Comparison of ENCODE assay signal across 1 cellular context in the genomic region with DNA sequence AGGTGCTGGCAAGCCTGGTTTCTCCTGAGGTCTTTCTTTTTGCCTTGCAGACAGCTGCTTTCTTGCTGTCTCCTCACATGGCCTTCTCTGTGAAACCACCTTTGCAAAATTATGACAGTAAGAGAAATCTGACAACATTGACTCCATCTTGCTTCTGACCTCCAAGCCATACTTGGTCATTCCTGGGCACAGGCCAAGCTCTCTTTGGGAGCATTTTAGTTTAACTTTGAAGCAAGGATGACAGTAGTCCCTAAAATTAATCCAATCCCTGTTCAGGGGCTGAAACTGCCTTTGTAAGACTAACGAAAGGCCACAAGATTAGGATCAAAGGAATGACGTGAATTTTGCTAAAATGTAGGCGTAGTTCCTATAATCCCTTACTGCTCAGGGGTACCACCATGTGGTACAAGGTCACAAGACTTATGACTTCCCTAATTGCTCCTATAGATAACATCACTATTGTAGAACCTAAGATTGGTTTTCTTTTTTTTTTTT.
TF ChIP-seq lines count a peak whose summit lies in the region.

No MANE protein-coding gene starts in this region.

TF ChIP-seq in K562, 482 proteins besides CTCF, POLR2A, EP300 and RAD21 (continued from another document and continues in another):
- TF ChIP-seq, protein P1, sequence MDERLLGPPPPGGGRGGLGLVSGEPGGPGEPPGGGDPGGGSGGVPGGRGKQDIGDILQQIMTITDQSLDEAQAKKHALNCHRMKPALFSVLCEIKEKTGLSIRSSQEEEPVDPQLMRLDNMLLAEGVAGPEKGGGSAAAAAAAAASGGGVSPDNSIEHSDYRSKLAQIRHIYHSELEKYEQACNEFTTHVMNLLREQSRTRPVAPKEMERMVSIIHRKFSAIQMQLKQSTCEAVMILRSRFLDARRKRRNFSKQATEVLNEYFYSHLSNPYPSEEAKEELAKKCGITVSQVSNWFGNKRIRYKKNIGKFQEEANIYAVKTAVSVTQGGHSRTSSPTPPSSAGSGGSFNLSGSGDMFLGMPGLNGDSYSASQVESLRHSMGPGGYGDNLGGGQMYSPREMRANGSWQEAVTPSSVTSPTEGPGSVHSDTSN (CRISPR knock-in tag; IDR thresholded peaks at IDR 0.05; ENCODE audit: low read depth) = no peak
- TF ChIP-seq, protein P1 (tag; conservative IDR thresholded peaks at IDR 0.05; ENCODE audit: low read depth) = peak; percentile 43; the same call in 1 of the 2 replicates
- TF ChIP-seq, protein P2, sequence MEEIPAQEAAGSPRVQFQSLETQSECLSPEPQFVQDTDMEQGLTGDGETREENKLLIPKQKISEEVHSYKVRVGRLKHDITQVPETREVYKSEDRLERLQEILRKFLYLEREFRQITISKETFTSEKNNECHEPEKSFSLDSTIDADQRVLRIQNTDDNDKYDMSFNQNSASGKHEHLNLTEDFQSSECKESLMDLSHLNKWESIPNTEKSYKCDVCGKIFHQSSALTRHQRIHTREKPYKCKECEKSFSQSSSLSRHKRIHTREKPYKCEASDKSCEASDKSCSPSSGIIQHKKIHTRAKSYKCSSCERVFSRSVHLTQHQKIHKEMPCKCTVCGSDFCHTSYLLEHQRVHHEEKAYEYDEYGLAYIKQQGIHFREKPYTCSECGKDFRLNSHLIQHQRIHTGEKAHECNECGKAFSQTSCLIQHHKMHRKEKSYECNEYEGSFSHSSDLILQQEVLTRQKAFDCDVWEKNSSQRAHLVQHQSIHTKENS (CRISPR knock-in tag; IDR thresholded peaks at IDR 0.05) = no peak
- TF ChIP-seq EZH2 (IDR thresholded peaks at IDR 0.05; ENCODE audit: borderline replicate concordance, low read depth, low read length) = no peak
- TF ChIP-seq, protein P3, sequence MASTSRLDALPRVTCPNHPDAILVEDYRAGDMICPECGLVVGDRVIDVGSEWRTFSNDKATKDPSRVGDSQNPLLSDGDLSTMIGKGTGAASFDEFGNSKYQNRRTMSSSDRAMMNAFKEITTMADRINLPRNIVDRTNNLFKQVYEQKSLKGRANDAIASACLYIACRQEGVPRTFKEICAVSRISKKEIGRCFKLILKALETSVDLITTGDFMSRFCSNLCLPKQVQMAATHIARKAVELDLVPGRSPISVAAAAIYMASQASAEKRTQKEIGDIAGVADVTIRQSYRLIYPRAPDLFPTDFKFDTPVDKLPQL (IDR thresholded peaks at IDR 0.05; ENCODE audit: extremely low read depth, insufficient read length) = no peak
- TF ChIP-seq NUFIP1 (IDR thresholded peaks at IDR 0.05; ENCODE audit: partially characterized antibody) = no peak
- TF ChIP-seq SREBF1 (IDR thresholded peaks at IDR 0.05; ENCODE audit: borderline replicate concordance, low read depth, low read length) = no peak
- TF ChIP-seq ATF1 (CRISPR knock-in tag; IDR thresholded peaks at IDR 0.05) = no peak
- TF ChIP-seq ATF1 (tag; IDR thresholded peaks at IDR 0.05) = peak; percentile 25; the same call in 1 of the 2 replicates
- TF ChIP-seq, protein P4, sequence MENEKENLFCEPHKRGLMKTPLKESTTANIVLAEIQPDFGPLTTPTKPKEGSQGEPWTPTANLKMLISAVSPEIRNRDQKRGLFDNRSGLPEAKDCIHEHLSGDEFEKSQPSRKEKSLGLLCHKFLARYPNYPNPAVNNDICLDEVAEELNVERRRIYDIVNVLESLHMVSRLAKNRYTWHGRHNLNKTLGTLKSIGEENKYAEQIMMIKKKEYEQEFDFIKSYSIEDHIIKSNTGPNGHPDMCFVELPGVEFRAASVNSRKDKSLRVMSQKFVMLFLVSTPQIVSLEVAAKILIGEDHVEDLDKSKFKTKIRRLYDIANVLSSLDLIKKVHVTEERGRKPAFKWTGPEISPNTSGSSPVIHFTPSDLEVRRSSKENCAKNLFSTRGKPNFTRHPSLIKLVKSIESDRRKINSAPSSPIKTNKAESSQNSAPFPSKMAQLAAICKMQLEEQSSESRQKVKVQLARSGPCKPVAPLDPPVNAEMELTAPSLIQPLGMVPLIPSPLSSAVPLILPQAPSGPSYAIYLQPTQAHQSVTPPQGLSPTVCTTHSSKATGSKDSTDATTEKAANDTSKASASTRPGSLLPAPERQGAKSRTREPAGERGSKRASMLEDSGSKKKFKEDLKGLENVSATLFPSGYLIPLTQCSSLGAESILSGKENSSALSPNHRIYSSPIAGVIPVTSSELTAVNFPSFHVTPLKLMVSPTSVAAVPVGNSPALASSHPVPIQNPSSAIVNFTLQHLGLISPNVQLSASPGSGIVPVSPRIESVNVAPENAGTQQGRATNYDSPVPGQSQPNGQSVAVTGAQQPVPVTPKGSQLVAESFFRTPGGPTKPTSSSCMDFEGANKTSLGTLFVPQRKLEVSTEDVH (IDR thresholded peaks at IDR 0.05; ENCODE audit: low read depth, partially characterized antibody) = no peak
- TF ChIP-seq HIVEP1 (CRISPR knock-in tag; IDR thresholded peaks at IDR 0.05) = peak; percentile 82; the same call in 1 of the 2 replicates
- TF ChIP-seq ZNF175 (CRISPR knock-in tag; IDR thresholded peaks at IDR 0.05; ENCODE audit: low read depth) = peak; percentile 98
- peak; percentile 95 for TF ChIP-seq ZNF589 (CRISPR knock-in tag; IDR thresholded peaks at IDR 0.05; ENCODE audit: low read depth)
- TF ChIP-seq CHD2 (IDR thresholded peaks at IDR 0.05; ENCODE audit: low read depth, low read length) = no peak
- TF ChIP-seq NFIX (CRISPR knock-in tag; IDR thresholded peaks at IDR 0.05; ENCODE audit: low read depth) = no peak
- TF ChIP-seq, protein P5, sequence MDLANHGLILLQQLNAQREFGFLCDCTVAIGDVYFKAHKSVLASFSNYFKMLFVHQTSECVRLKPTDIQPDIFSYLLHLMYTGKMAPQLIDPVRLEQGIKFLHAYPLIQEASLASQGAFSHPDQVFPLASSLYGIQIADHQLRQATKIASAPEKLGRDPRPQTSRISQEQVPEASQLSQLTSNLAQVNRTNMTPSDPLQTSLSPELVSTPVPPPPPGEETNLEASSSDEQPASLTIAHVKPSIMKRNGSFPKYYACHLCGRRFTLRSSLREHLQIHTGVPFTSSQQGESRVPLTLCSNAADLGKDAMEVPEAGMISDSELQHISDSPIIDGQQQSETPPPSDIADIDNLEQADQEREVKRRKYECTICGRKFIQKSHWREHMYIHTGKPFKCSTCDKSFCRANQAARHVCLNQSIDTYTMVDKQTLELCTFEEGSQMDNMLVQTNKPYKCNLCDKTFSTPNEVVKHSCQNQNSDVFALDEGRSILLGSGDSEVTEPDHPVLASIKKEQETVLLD (IDR thresholded peaks at IDR 0.05) = no peak
- TF ChIP-seq BHLHE40 (IDR thresholded peaks at IDR 0.05; ENCODE audit: low read length) = no peak
- no peak for TF ChIP-seq HMGN3 (IDR thresholded peaks at IDR 0.05; ENCODE audit: borderline replicate concordance, extremely low read depth, insufficient read length, low read depth, low read length)
- TF ChIP-seq CCAR2 (IDR thresholded peaks at IDR 0.05; ENCODE audit: low read depth, low read length) = no peak
- no peak for TF ChIP-seq KLF1 (tag; IDR thresholded peaks at IDR 0.05)
- TF ChIP-seq PCBP1 (IDR thresholded peaks at IDR 0.05; ENCODE audit: low read depth, low read length, poor library complexity, severe bottlenecking) = no peak
- no peak for TF ChIP-seq SIN3A (IDR thresholded peaks at IDR 0.05; ENCODE audit: borderline replicate concordance in 2 of 2, control insufficient read depth in 1 of 2, low read depth in 2 of 2, low read length in 2 of 2)
- TF ChIP-seq SREBF2 (CRISPR knock-in tag; IDR thresholded peaks at IDR 0.05) = no peak
- TF ChIP-seq ZNF766 (CRISPR knock-in tag; conservative IDR thresholded peaks at IDR 0.05) = peak; percentile 90
- TF ChIP-seq TFAM (CRISPR knock-in tag; conservative IDR thresholded peaks at IDR 0.05) = no peak
- TF ChIP-seq KDM2B (CRISPR knock-in tag; IDR thresholded peaks at IDR 0.05) = no peak
- TF ChIP-seq ZNF696 (CRISPR knock-in tag; conservative IDR thresholded peaks at IDR 0.05) = no peak
- TF ChIP-seq SNRNP70 (optimal IDR thresholded peaks at IDR 0.05; ENCODE audit: low read depth, low read length) = no peak
- TF ChIP-seq, protein P6, sequence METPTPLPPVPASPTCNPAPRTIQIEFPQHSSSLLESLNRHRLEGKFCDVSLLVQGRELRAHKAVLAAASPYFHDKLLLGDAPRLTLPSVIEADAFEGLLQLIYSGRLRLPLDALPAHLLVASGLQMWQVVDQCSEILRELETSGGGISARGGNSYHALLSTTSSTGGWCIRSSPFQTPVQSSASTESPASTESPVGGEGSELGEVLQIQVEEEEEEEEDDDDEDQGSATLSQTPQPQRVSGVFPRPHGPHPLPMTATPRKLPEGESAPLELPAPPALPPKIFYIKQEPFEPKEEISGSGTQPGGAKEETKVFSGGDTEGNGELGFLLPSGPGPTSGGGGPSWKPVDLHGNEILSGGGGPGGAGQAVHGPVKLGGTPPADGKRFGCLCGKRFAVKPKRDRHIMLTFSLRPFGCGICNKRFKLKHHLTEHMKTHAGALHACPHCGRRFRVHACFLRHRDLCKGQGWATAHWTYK (CRISPR knock-in tag; IDR thresholded peaks at IDR 0.05) = peak; percentile 89
- TF ChIP-seq, protein P7, sequence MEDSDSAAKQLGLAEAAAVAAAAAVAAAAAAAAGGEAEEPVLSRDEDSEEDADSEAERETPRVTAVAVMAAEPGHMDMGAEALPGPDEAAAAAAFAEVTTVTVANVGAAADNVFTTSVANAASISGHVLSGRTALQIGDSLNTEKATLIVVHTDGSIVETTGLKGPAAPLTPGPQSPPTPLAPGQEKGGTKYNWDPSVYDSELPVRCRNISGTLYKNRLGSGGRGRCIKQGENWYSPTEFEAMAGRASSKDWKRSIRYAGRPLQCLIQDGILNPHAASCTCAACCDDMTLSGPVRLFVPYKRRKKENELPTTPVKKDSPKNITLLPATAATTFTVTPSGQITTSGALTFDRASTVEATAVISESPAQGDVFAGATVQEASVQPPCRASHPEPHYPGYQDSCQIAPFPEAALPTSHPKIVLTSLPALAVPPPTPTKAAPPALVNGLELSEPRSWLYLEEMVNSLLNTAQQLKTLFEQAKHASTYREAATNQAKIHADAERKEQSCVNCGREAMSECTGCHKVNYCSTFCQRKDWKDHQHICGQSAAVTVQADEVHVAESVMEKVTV (CRISPR knock-in tag; IDR thresholded peaks at IDR 0.05) = no peak
- peak; percentile 20; the same call in 1 of the 2 replicates for TF ChIP-seq MAFG (tag; conservative IDR thresholded peaks at IDR 0.05)
- peak; percentile 86 for TF ChIP-seq ZNF668 (CRISPR knock-in tag; IDR thresholded peaks at IDR 0.05)
- no peak for TF ChIP-seq ZFP30 (CRISPR knock-in tag; IDR thresholded peaks at IDR 0.05; ENCODE audit: borderline replicate concordance)
- no peak for TF ChIP-seq BRD4 (IDR thresholded peaks at IDR 0.05)
- no peak for TF ChIP-seq IRF2 (CRISPR knock-in tag; IDR thresholded peaks at IDR 0.05)
- peak; percentile 87 for TF ChIP-seq MECOM (CRISPR knock-in tag; IDR thresholded peaks at IDR 0.05)
- no peak for TF ChIP-seq CTBP1 (IDR thresholded peaks at IDR 0.05; ENCODE audit: borderline replicate concordance)
- TF ChIP-seq, protein P8, sequence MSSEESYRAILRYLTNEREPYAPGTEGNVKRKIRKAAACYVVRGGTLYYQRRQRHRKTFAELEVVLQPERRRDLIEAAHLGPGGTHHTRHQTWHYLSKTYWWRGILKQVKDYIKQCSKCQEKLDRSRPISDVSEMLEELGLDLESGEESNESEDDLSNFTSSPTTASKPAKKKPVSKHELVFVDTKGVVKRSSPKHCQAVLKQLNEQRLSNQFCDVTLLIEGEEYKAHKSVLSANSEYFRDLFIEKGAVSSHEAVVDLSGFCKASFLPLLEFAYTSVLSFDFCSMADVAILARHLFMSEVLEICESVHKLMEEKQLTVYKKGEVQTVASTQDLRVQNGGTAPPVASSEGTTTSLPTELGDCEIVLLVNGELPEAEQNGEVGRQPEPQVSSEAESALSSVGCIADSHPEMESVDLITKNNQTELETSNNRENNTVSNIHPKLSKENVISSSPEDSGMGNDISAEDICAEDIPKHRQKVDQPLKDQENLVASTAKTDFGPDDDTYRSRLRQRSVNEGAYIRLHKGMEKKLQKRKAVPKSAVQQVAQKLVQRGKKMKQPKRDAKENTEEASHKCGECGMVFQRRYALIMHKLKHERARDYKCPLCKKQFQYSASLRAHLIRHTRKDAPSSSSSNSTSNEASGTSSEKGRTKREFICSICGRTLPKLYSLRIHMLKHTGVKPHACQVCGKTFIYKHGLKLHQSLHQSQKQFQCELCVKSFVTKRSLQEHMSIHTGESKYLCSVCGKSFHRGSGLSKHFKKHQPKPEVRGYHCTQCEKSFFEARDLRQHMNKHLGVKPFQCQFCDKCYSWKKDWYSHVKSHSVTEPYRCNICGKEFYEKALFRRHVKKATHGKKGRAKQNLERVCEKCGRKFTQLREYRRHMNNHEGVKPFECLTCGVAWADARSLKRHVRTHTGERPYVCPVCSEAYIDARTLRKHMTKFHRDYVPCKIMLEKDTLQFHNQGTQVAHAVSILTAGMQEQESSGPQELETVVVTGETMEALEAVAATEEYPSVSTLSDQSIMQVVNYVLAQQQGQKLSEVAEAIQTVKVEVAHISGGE (CRISPR knock-in tag; IDR thresholded peaks at IDR 0.05) = no peak
- TF ChIP-seq CEBPG (CRISPR knock-in tag; IDR thresholded peaks at IDR 0.05) = no peak
- TF ChIP-seq CEBPG (tag; conservative IDR thresholded peaks at IDR 0.05 in 1 of 2, IDR thresholded peaks at IDR 0.05 in 1 of 2) = no peak
- no peak for TF ChIP-seq ZNF586 (CRISPR knock-in tag; conservative IDR thresholded peaks at IDR 0.05)
- TF ChIP-seq, protein P9, sequence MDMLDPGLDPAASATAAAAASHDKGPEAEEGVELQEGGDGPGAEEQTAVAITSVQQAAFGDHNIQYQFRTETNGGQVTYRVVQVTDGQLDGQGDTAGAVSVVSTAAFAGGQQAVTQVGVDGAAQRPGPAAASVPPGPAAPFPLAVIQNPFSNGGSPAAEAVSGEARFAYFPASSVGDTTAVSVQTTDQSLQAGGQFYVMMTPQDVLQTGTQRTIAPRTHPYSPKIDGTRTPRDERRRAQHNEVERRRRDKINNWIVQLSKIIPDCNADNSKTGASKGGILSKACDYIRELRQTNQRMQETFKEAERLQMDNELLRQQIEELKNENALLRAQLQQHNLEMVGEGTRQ (CRISPR knock-in tag; IDR thresholded peaks at IDR 0.05) = no peak
- peak; percentile 70; the same call in 1 of the 2 replicates for TF ChIP-seq TCFL5 (CRISPR knock-in tag; conservative IDR thresholded peaks at IDR 0.05)
- TF ChIP-seq NRF1 (conservative IDR thresholded peaks at IDR 0.05 in 1 of 2, IDR thresholded peaks at IDR 0.05 in 1 of 2) = no peak
- no peak for TF ChIP-seq PHB (CRISPR knock-in tag; IDR thresholded peaks at IDR 0.05)
- no peak for TF ChIP-seq THRAP3 (IDR thresholded peaks at IDR 0.05; ENCODE audit: borderline replicate concordance)
- TF ChIP-seq SMARCA5 (IDR thresholded peaks at IDR 0.05) = no peak
